8 cellular contexts compared by ENCODE assay signal in genomic region chr11:3165152-3165705, GRCh38. TPM values are rescaled to one million over a fixed set of nuclear protein-coding genes. Genes with fewer than 3 reads are reported as not detected.
DNase-seq lines count a peak whose midpoint lies in the region; ATAC-seq and TF ChIP-seq lines count a peak whose summit lies in the region.

A gene with protein sequence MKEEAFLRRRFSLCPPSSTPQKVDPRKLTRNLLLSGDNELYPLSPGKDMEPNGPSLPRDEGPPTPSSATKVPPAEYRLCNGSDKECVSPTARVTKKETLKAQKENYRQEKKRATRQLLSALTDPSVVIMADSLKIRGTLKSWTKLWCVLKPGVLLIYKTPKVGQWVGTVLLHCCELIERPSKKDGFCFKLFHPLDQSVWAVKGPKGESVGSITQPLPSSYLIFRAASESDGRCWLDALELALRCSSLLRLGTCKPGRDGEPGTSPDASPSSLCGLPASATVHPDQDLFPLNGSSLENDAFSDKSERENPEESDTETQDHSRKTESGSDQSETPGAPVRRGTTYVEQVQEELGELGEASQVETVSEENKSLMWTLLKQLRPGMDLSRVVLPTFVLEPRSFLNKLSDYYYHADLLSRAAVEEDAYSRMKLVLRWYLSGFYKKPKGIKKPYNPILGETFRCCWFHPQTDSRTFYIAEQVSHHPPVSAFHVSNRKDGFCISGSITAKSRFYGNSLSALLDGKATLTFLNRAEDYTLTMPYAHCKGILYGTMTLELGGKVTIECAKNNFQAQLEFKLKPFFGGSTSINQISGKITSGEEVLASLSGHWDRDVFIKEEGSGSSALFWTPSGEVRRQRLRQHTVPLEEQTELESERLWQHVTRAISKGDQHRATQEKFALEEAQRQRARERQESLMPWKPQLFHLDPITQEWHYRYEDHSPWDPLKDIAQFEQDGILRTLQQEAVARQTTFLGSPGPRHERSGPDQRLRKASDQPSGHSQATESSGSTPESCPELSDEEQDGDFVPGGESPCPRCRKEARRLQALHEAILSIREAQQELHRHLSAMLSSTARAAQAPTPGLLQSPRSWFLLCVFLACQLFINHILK (minus strand): TSS chr11:3165310. CDS start chr11:3129148, 36,162 bp downstream.

- no peak within 1 kb of the TSS for H2BK15ac ChIP-seq in mesendoderm (replicated peaks; ENCODE audit: low read depth)

- H3K27me3 ChIP-seq in DND-41 (ENCODE audit: insufficient read depth, low read length, poor library complexity) = no peaks in the 10 kb centered on the region
- no peaks in the 10 kb centered on the region for H3K27me3 ChIP-seq in mesendoderm (ENCODE audit: insufficient read depth, low read length, poor library complexity)

- H4K5ac ChIP-seq in mesendoderm (ENCODE audit: low read length) = no peak within 1 kb of the TSS

- no peaks in the 10 kb centered on the region for H3K79me1 ChIP-seq in mesendoderm (ENCODE audit: low read length)

- H3K18ac ChIP-seq in mesendoderm (ENCODE audit: low read length) = peak within 1 kb of the TSS; percentile 55

- H4K20me1 ChIP-seq in DND-41 (ENCODE audit: insufficient read depth, low read length) = peaks cover 41% of the 10 kb centered on the region

- ATAC-seq in DND-41 (ENCODE audit: insufficient read depth, low read depth) = peak; percentile 43
- no peak for ATAC-seq in HG03025 (IDR thresholded peaks at IDR 0.05; ENCODE audit: low FRiP score, unreplicated experiment)

- H3K36me3 ChIP-seq in DND-41 (ENCODE audit: insufficient read depth, low read length) = peaks cover 24% of the 10 kb centered on the region
- no peaks in the 10 kb centered on the region for H3K36me3 ChIP-seq in mesendoderm (ENCODE audit: control insufficient read depth, insufficient read depth, low read length)

- H4K8ac ChIP-seq in mesendoderm (ENCODE audit: low read depth, low read length) = no peak within 1 kb of the TSS

- DNase-seq in DND-41 (peak; percentile 85), NCI-H226 (peak; percentile 65), epidermal melanocyte (ENCODE audit: insufficient read length, low spot score) (peak; percentile 61), mesendoderm (peak; percentile 18)
- DNase-seq in activated T-cell treated with anti-CD3 and anti-CD28 coated beads, Interleukin-2, amount 50 U/mL, for 1 hour = peak; percentile 54
- DNase-seq in stimulated activated CD8-positive, alpha-beta memory T cell treated with anti-CD3 and anti-CD28 coated beads, Interleukin-15, amount 100 ng/mL, for 1 hour (ENCODE audit: low read depth) = peak; percentile 14
- DNase-seq in effector CD4-positive, alpha-beta T cell = no peak

- H3K9ac ChIP-seq in DND-41 (ENCODE audit: low read depth, low read length) (peak within 1 kb of the TSS; percentile 86), mesendoderm (ENCODE audit: low read length) (peak within 1 kb of the TSS; percentile 40)

- H3K27ac ChIP-seq in DND-41 (ENCODE audit: low read length) = peak within 1 kb of the TSS; percentile 92
- H3K27ac ChIP-seq in mesendoderm (ENCODE audit: low read depth, low read length) = no peak within 1 kb of the TSS

- TF ChIP-seq CTCF in DND-41 (IDR thresholded peaks at IDR 0.05; ENCODE audit: borderline replicate concordance, extremely low read depth, low read length, poor library complexity, severe bottlenecking) = peak; percentile 3

- H3K4me1 ChIP-seq in DND-41 (ENCODE audit: insufficient read depth, low read length) = peaks cover 74% of the 10 kb centered on the region
- H3K4me1 ChIP-seq in mesendoderm (ENCODE audit: control insufficient read depth, low read depth, low read length) = peaks cover 10% of the 10 kb centered on the region

- no peak within 1 kb of the TSS for H2BK5ac ChIP-seq in mesendoderm (ENCODE audit: low read length)

- no peak within 1 kb of the TSS for H2BK120ac ChIP-seq in mesendoderm (ENCODE audit: low read depth, low read length)

- no peaks in the 10 kb centered on the region for H3K9me3 ChIP-seq in DND-41 (ENCODE audit: insufficient read depth, low read length, severe bottlenecking)

- H3K23ac ChIP-seq in mesendoderm (ENCODE audit: low read length) = peak within 1 kb of the TSS; percentile 89

- WGBS in mesendoderm (ENCODE audit: extremely low coverage, insufficient coverage, low lambda C conversion rate) = no CpG with 5 or more reads among the region's 63 CpGs

- peak within 1 kb of the TSS; percentile 84 to 97 for H3K4me3 ChIP-seq in DND-41 (ENCODE audit: low read depth in 1 of 2, low read length in 2 of 2)
- peak within 1 kb of the TSS; percentile 50 for H3K4me3 ChIP-seq in mesendoderm (ENCODE audit: low read length)

- H3K79me2 ChIP-seq in DND-41 (ENCODE audit: insufficient read depth, low read length) = peaks cover 49% of the 10 kb centered on the region
- no peaks in the 10 kb centered on the region for H3K79me2 ChIP-seq in mesendoderm (ENCODE audit: control insufficient read depth, insufficient read depth, low read length)

- H3K4ac ChIP-seq in mesendoderm (ENCODE audit: low read depth, low read length) = no peak within 1 kb of the TSS

- peak within 1 kb of the TSS; percentile 84 for H3K56ac ChIP-seq in mesendoderm (ENCODE audit: low read length)

- no peak within 1 kb of the TSS for H2AK5ac ChIP-seq in mesendoderm (ENCODE audit: low read length)

- peak within 1 kb of the TSS; percentile 98 for H3K4me2 ChIP-seq in DND-41 (ENCODE audit: insufficient read depth, low read length)
- H3K4me2 ChIP-seq in mesendoderm (ENCODE audit: low read length) = peak within 1 kb of the TSS; percentile 29

- peak within 1 kb of the TSS; percentile 72 for H2AFZ ChIP-seq in DND-41 (ENCODE audit: low read depth, low read length)

RNA-seq across cellular contexts. Expression of the gene that starts here (rescaled TPM):
- polyA plus RNA-seq in mesendoderm (2013, experiment 1 of 2) = 1.7 TPM
- polyA plus RNA-seq in mesendoderm (2013, experiment 2 of 2) = 1.4 TPM
